ENCODE assay signal across 8 cellular contexts in the genomic region with DNA sequence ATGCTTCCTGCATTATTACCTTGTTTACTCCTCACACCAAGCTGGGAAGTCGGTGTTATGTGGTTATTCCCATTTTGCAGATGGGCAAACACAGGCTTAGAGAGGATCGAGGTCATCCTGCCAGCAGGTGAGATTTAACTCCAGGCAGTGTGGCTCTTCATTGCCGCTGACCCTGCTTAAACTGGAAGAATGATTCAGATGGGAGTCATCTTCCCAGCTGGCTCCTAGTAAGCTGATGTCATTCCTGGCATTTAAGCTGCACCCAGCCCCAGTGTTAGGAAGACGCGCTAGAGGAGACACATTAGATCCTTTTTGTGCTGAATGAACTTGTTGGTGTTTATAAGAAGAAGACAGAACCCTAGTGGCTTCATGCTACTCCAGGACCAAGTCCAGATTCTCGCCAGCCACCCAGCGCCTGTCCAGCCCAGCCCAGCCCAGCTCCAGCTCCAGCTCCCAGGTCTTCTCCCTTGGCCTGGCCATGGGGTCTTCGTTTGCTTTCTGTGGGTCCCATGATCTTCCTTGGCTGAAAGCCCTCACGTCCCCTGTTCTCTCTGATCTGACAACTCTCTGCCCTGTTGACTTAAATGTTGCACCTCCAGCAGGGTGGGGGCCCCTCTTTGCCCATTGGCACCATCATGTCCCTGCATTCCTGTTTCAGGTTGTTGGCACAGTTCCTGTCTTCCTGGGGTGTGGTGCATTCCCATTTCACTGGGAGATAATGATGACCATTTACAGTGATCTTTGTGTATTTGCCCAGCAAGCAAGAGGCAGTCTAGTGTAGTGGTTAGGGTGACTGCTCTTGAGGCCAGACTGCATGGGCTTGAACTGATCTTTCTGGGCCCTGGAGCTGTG. TPM values are rescaled to one million over a fixed set of nuclear protein-coding genes. Genes with fewer than 3 reads are reported as not detected.
DNase-seq lines count a peak whose midpoint lies in the region; ATAC-seq and TF ChIP-seq lines count a peak whose summit lies in the region.

No MANE protein-coding gene starts in this region.

- peaks cover 25% of the 10 kb centered on the region for H3K4me1 Mint-ChIP-seq in nephron progenitor cell

- 0 out of 2 replicates have a peak, but pooled peaks have one; percentile 3 for TF ChIP-seq CTCF in AG10803 (conservative IDR thresholded peaks at IDR 0.05; ENCODE audit: low read length)
- TF ChIP-seq CTCF in epithelial cell of proximal tubule (conservative IDR thresholded peaks at IDR 0.05; ENCODE audit: low read depth, low read length): no peak
- no peak for TF ChIP-seq CTCF in nephron progenitor cell (IDR thresholded peaks at IDR 0.05)
- no peak for TF ChIP-seq CTCF in GM13976 (IDR thresholded peaks at IDR 0.05; ENCODE audit: borderline replicate concordance, control extremely low read depth, extremely low read depth, insufficient read depth, missing control alignments)

- H3K9ac ChIP-seq in neuronal stem cell (ENCODE audit: low read depth, low read length, poor library complexity): no peak overlapping the region

- no peak overlapping the region for H3K14ac ChIP-seq in neuronal stem cell (ENCODE audit: low read length)

- H3K4me1 ChIP-seq in neuronal stem cell (ENCODE audit: control insufficient read depth in 2 of 2, insufficient read depth in 1 of 2, low read depth in 1 of 2, low read length in 2 of 2): peaks cover 0 to 3% of the 10 kb centered on the region in 2 donors

- ATAC-seq in HG03439 (IDR thresholded peaks at IDR 0.05; ENCODE audit: unreplicated experiment): no peak

- no peaks in the 10 kb centered on the region for H3K27me3 ChIP-seq in neuronal stem cell (ENCODE audit: control insufficient read depth in 3 of 3, insufficient read depth in 3 of 3, low read depth in 1 of 3, low read length in 3 of 3)

- H3K23ac ChIP-seq in neuronal stem cell (ENCODE audit: low read depth, low read length, poor library complexity): peak overlapping the region; percentile 37

- H3K4me3 ChIP-seq in AG10803 (ENCODE audit: low read length) (peak overlapping the region; percentile 27), epithelial cell of proximal tubule (ENCODE audit: low read depth, low read length) (no peak overlapping the region), neuronal stem cell (ENCODE audit: low read length in 2 of 2) (no peak overlapping the region)

- H2BK12ac ChIP-seq in neuronal stem cell (ENCODE audit: low read length): no peak overlapping the region

- H3K4ac ChIP-seq in neuronal stem cell (ENCODE audit: low read length): no peak overlapping the region

- in situ Hi-C loops in GM13976 (cut with MboI; ENCODE audit: low sequenced_read_pairs, unreplicated experiment): no loop called here

- H4K8ac ChIP-seq in neuronal stem cell (ENCODE audit: low read depth, low read length): no peak overlapping the region

- H3K9me3 Mint-ChIP-seq in nephron progenitor cell: peaks cover 4% of the 10 kb centered on the region

- no peak overlapping the region for H3K4me2 ChIP-seq in neuronal stem cell (ENCODE audit: insufficient read depth, low read length, poor library complexity, severe bottlenecking)

- WGBS in neuronal stem cell (ENCODE audit: extremely low coverage in 2 of 2, insufficient read length in 2 of 2, insufficient replicate concordance in 1 of 2), 2 donors: no CpG with 5 or more reads among the region's 9 CpGs

- no peak overlapping the region for H2AFZ ChIP-seq in neuronal stem cell (ENCODE audit: low read length)

- no peak overlapping the region for H2BK120ac ChIP-seq in neuronal stem cell (ENCODE audit: low read depth, low read length)

- no peaks in the 10 kb centered on the region for H3K79me1 ChIP-seq in neuronal stem cell (ENCODE audit: low read depth, low read length)

- H2BK15ac ChIP-seq in neuronal stem cell (ENCODE audit: low read length): no peak overlapping the region

- H4K91ac ChIP-seq in neuronal stem cell (ENCODE audit: low read depth, low read length, poor library complexity): no peak overlapping the region

- peaks cover under 1 to 2% of the 10 kb centered on the region in 2 donors for H3K9me3 ChIP-seq in neuronal stem cell (replicated peaks in 1 of 2; ENCODE audit: control insufficient read depth in 2 of 2, insufficient read depth in 1 of 2, low read depth in 1 of 2, low read length in 2 of 2)

- H3K27ac Mint-ChIP-seq in nephron progenitor cell: no peak overlapping the region

- H3K4me3 Mint-ChIP-seq in nephron progenitor cell: no peak overlapping the region

- no peak overlapping the region for H3K18ac ChIP-seq in neuronal stem cell (ENCODE audit: low read length)

- DNase-seq in AG10803 (ENCODE audit: low read depth) (peak; percentile 93), NCI-H460 (ENCODE audit: extremely low read depth, low read depth) (peak; percentile 71), epithelial cell of proximal tubule (ENCODE audit: low read depth) (peak; percentile 67), neuronal stem cell (ENCODE audit: low spot score) (no peak), nephron progenitor cell (no peak), UCSD-AML1 (lab: John Stamatoyannopoulos, UW; ENCODE audit: unreplicated experiment) (no peak), GM13976 (ENCODE audit: low spot score) (no peak)

- H3K27ac ChIP-seq in neuronal stem cell (replicated peaks; ENCODE audit: low read length): no peak overlapping the region

- peak overlapping the region; percentile 53 for H2BK5ac ChIP-seq in neuronal stem cell (ENCODE audit: low read length)

- H3K36me3 Mint-ChIP-seq in nephron progenitor cell (ENCODE audit: low read depth): peaks cover 10% of the 10 kb centered on the region

- no peaks in the 10 kb centered on the region for H3K36me3 ChIP-seq in neuronal stem cell (replicated peaks in 1 of 2; ENCODE audit: control insufficient read depth in 2 of 2, insufficient read depth in 2 of 2, low read length in 2 of 2)

- H3K27me3 Mint-ChIP-seq in nephron progenitor cell (ENCODE audit: low read depth, poor library complexity): no peaks in the 10 kb centered on the region

- no peak overlapping the region for H2AK5ac ChIP-seq in neuronal stem cell (ENCODE audit: low read depth, low read length)

RNA-seq across cellular contexts. Expression of a gene that starts 13.6 kb away (rescaled TPM):
- total RNA-seq in NCI-H460 (2014; rRNA removed; shearing (Covaris generic)): 32.2 and 33.0 TPM in 2 replicates
- 13.5 and 21.2 TPM in 2 replicates for polyA plus RNA-seq in NCI-H460 (2014; cell fraction: nucleus; rRNA removed)
- total RNA-seq in epithelial cell of proximal tubule: 74.2 and 79.9 TPM in 2 replicates
- polyA plus RNA-seq in neuronal stem cell (2013, experiment 1 of 2): 7.7 TPM
- 7.4 TPM for polyA plus RNA-seq in neuronal stem cell (2013, experiment 2 of 2)

Comparison
In these comparisons a context has a peak if more than half of its experiments do, and no peak if none do; other contexts are left out.
1. DNase-seq: peak in AG10803 (single experiment), NCI-H460 (single experiment) and epithelial cell of proximal tubule (single experiment); none in neuronal stem cell (single experiment), nephron progenitor cell (single experiment), UCSD-AML1 (single experiment) and GM13976 (single experiment).